In the genomic region with DNA sequence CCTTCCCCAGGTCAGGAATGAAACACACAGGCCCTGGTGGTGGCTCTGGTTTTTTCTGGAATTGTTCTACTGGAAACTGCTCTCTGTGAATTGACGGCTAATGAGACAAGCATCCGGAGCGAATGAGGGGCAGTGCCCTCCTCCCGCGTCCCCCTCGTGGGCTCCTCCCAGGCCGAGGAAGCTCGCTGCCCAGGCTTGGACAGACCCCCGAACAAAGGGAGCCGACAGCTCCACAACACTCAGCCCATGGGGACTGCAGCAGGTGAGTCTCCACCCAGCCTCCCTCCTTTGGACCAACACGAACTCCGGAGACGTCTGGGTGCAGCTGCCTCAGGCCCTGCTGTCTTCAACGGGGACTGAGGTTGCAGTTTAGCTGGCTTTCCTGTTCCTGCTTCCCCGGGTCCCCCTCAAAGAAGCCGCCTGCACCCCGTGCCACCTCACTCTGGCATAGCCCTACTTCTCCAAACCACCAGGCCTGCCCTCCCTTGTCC, we compare ENCODE assay signal across 2 cellular contexts.
TF ChIP-seq lines count a peak whose summit lies in the region.

No MANE protein-coding gene starts in this region.

TF ChIP-seq in liver, 16 proteins besides CTCF, POLR2A, EP300 and RAD21:
- TF ChIP-seq YY1 (IDR thresholded peaks at IDR 0.05), result no peak
- TF ChIP-seq GABPA (IDR thresholded peaks at IDR 0.05 in 1 of 2, conservative IDR thresholded peaks at IDR 0.05 in 1 of 2), result no peak
- TF ChIP-seq FOXA1 (IDR thresholded peaks at IDR 0.05), result no peak
- TF ChIP-seq SP1 (IDR thresholded peaks at IDR 0.05), result no peak
- TF ChIP-seq, protein P1, sequence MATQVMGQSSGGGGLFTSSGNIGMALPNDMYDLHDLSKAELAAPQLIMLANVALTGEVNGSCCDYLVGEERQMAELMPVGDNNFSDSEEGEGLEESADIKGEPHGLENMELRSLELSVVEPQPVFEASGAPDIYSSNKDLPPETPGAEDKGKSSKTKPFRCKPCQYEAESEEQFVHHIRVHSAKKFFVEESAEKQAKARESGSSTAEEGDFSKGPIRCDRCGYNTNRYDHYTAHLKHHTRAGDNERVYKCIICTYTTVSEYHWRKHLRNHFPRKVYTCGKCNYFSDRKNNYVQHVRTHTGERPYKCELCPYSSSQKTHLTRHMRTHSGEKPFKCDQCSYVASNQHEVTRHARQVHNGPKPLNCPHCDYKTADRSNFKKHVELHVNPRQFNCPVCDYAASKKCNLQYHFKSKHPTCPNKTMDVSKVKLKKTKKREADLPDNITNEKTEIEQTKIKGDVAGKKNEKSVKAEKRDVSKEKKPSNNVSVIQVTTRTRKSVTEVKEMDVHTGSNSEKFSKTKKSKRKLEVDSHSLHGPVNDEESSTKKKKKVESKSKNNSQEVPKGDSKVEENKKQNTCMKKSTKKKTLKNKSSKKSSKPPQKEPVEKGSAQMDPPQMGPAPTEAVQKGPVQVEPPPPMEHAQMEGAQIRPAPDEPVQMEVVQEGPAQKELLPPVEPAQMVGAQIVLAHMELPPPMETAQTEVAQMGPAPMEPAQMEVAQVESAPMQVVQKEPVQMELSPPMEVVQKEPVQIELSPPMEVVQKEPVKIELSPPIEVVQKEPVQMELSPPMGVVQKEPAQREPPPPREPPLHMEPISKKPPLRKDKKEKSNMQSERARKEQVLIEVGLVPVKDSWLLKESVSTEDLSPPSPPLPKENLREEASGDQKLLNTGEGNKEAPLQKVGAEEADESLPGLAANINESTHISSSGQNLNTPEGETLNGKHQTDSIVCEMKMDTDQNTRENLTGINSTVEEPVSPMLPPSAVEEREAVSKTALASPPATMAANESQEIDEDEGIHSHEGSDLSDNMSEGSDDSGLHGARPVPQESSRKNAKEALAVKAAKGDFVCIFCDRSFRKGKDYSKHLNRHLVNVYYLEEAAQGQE (IDR thresholded peaks at IDR 0.05), result no peak
- no peak for TF ChIP-seq HNF4A (conservative IDR thresholded peaks at IDR 0.05)
- TF ChIP-seq, protein P2, sequence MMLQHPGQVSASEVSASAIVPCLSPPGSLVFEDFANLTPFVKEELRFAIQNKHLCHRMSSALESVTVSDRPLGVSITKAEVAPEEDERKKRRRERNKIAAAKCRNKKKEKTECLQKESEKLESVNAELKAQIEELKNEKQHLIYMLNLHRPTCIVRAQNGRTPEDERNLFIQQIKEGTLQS (IDR thresholded peaks at IDR 0.05), result no peak
- TF ChIP-seq RXRA (IDR thresholded peaks at IDR 0.05), result no peak

TF ChIP-seq in SK-N-SH, 30 proteins besides CTCF, POLR2A, EP300 and RAD21:
- TF ChIP-seq RXRA (IDR thresholded peaks at IDR 0.05; ENCODE audit: borderline replicate concordance, low read depth) (no peak), MEF2A (IDR thresholded peaks at IDR 0.05; ENCODE audit: borderline replicate concordance, low read depth) (no peak), CHD2 (IDR thresholded peaks at IDR 0.05; ENCODE audit: low read length, partially characterized antibody) (no peak), FOXJ3 (CRISPR knock-in tag; IDR thresholded peaks at IDR 0.05) (no peak), GABPA (IDR thresholded peaks at IDR 0.05; ENCODE audit: low read depth) (no peak), SIN3A (IDR thresholded peaks at IDR 0.05; ENCODE audit: borderline replicate concordance, low read depth, low read length) (no peak), NFIC (IDR thresholded peaks at IDR 0.05; ENCODE audit: borderline replicate concordance) (no peak), YY1 (IDR thresholded peaks at IDR 0.05; ENCODE audit: low read depth) (no peak), EZH2phosphoT487 (IDR thresholded peaks at IDR 0.05; ENCODE audit: borderline replicate concordance, low read depth) (no peak), GATA2 (CRISPR knock-in tag; IDR thresholded peaks at IDR 0.05) (no peak)
